In genomic region chr2:151481744-151482143, GRCh38 we compare ENCODE assay signal across 21 cellular contexts.
DNase-seq lines count a peak whose midpoint lies in the region; ATAC-seq, FAIRE-seq and TF ChIP-seq lines count a peak whose summit lies in the region.
"Had no signal": no experiment of that assay in that cellular context is flagged by ENCODE, and none has a peak within 500 bp of the region (broad histone marks: within the 10 kb centered on the region; RNA-seq: fewer than 3 reads in every experiment).

No MANE protein-coding gene starts in this region.

- H3K36me3 ChIP-seq in HepG2 (replicated peaks in 1 of 2; ENCODE audit: control insufficient read depth in 1 of 2, insufficient read depth in 2 of 2, low read length in 2 of 2) (peaks cover 4 to 27% of the 10 kb centered on the region in 2 experiments), right lobe of liver (peaks cover 0 to 2% (median 0%) of the 10 kb centered on the region in 4 donors)
- H3K36me3 ChIP-seq: breast epithelium, prostate gland had no signal

- H3K27ac Mint-ChIP-seq in activated CD4-positive, alpha-beta memory T cell treated with anti-CD3 and anti-CD28 coated beads for 36 hours: peak overlapping the region; percentile 61
- H3K27ac Mint-ChIP-seq in effector memory CD8-positive, alpha-beta T cell: peak overlapping the region; percentile 23 to 32
- H3K27ac Mint-ChIP-seq: activated naive CD8-positive, alpha-beta T cell treated with anti-CD3 and anti-CD28 coated beads, Interleukin-2, amount 10 ng/mL, durations not matched to agents 7 days and 5 days; CD8-positive, alpha-beta T cell; GM23338 had no signal

- no peak for TF ChIP-seq CTCF in HepG2 (CRISPR knock-in tag; IDR thresholded peaks at IDR 0.05)
- no peak for TF ChIP-seq CTCF in right lobe of liver (IDR thresholded peaks at IDR 0.05)

- FAIRE-seq in HepG2 (lab: Jason Lieb, UNC): peak; percentile 12

- H3K4me2 ChIP-seq in HepG2 (ENCODE audit: low read depth, low read length): no peak overlapping the region
- H3K4me2 ChIP-seq: GM23338, SK-N-SH had no signal

- H3K27me3 ChIP-seq in HepG2 (ENCODE audit: control insufficient read depth in 1 of 2, insufficient read depth in 2 of 2, low read length in 2 of 2): no peaks in the 10 kb centered on the region
- H3K27me3 ChIP-seq in right lobe of liver: no peaks in the 10 kb centered on the region
- H3K27me3 ChIP-seq: breast epithelium, foreskin keratinocyte, MG63 had no signal

- BruUV-seq in HepG2 (replicated peaks; lab: Mats Ljungman, UMichigan): no TSS peak

- no peaks in the 10 kb centered on the region for H3K79me2 ChIP-seq in HepG2 (ENCODE audit: insufficient read depth, low read length)

- no peak for TF ChIP-seq POLR2A in HepG2 (IDR thresholded peaks at IDR 0.05; ENCODE audit: insufficient read depth in 1 of 2, low read depth in 2 of 2, low read length in 2 of 2)
- TF ChIP-seq POLR2A in right lobe of liver (IDR thresholded peaks at IDR 0.05): no peak

- peaks cover 32% of the 10 kb centered on the region for H3K4me1 Mint-ChIP-seq in activated CD4-positive, alpha-beta memory T cell treated with anti-CD3 and anti-CD28 coated beads for 36 hours (ENCODE audit: low read depth)
- no peaks in the 10 kb centered on the region for H3K4me1 Mint-ChIP-seq in effector memory CD8-positive, alpha-beta T cell (ENCODE audit: low read depth in 2 of 2)
- H3K4me1 Mint-ChIP-seq: GM23338 had no signal

- H3K27ac ChIP-seq in HepG2 (ENCODE audit: extremely low read length, insufficient read depth, low read length) (no peak overlapping the region), right lobe of liver (no peak overlapping the region)
- H3K27ac ChIP-seq: breast epithelium, foreskin keratinocyte, prostate gland had no signal

- POLR2A ChIA-PET in HepG2 (lab: Yijun Ruan, JAX): no interaction called here
- POLR2A ChIA-PET in activated CD4-positive, alpha-beta memory T cell treated with anti-CD3 and anti-CD28 coated beads for 36 hours (lab: Charles Lee): no interaction called here

- intact Hi-C loops in HepG2 (cut with micrococcal nuclease; ENCODE audit: unreplicated experiment): no loop called here
- intact Hi-C loops in right lobe of liver (cut with DNase I): no loop called here
- intact Hi-C loops in activated CD4-positive, alpha-beta memory T cell treated with anti-CD3 and anti-CD28 coated beads for 36 hours (cut with micrococcal nuclease): loop anchor here (1.0 to 10.0 kb wide), 5 partner anchors 153 to 686 kb away; partner anchors contain the start of genes ARL5A and NMI

- 96% methylated on average over 5 of the region's 5 CpGs for WGBS in HepG2 (ENCODE audit: low lambda C conversion rate)
- WGBS in right lobe of liver (ENCODE audit: insufficient coverage, low coverage, low lambda C conversion rate, missing lambda C conversion rate): 82% methylated on average over 5 of the region's 5 CpGs

- TF ChIP-seq RAD21 in HepG2 (CRISPR knock-in tag; IDR thresholded peaks at IDR 0.05): no peak

- no peaks in the 10 kb centered on the region for H4K20me1 ChIP-seq in HepG2 (ENCODE audit: insufficient read depth, low read length)

- no peaks in the 10 kb centered on the region for H3K27me3 Mint-ChIP-seq in activated CD4-positive, alpha-beta memory T cell treated with anti-CD3 and anti-CD28 coated beads for 36 hours
- H3K27me3 Mint-ChIP-seq in effector memory CD8-positive, alpha-beta T cell: no peaks in the 10 kb centered on the region
- H3K27me3 Mint-ChIP-seq: activated naive CD8-positive, alpha-beta T cell treated with anti-CD3 and anti-CD28 coated beads, Interleukin-2, amount 10 ng/mL, durations not matched to agents 7 days and 5 days had no signal

- TF ChIP-seq EP300 in HepG2 (IDR thresholded peaks at IDR 0.05; ENCODE audit: low read depth in 2 of 2, low read length in 2 of 2) (no peak), HepG2 (CRISPR knock-in tag; IDR thresholded peaks at IDR 0.05; ENCODE audit: borderline replicate concordance) (no peak)

- H3K4me1 ChIP-seq in HepG2 (ENCODE audit: insufficient read depth, low read length) (peaks cover 6% of the 10 kb centered on the region; the same call in 1 of the 2 replicates), right lobe of liver (peaks cover 0 to 6% (median 2%) of the 10 kb centered on the region in 4 donors)
- H3K4me1 ChIP-seq: breast epithelium, foreskin keratinocyte, prostate gland had no signal

- H3K9ac ChIP-seq in HepG2 (ENCODE audit: insufficient read depth, low read depth, low read length): no peak overlapping the region
- H3K9ac ChIP-seq: SK-N-SH had no signal

- in situ Hi-C loops in HepG2 (cut with HindIII; ENCODE audit: extremely low pct_ligation_motif_present, low pct_unique_long_range_greater_than_20kb): no loop called here

- ATAC-seq in HepG2 (no peak), right lobe of liver (no peak), GM21786 (IDR thresholded peaks at IDR 0.05; ENCODE audit: unreplicated experiment) (no peak), HG03159 (IDR thresholded peaks at IDR 0.05; ENCODE audit: unreplicated experiment) (no peak)
- no peak for ATAC-seq in effector memory CD8-positive, alpha-beta T cell (replicated peaks)
- ATAC-seq in stimulated activated naive CD8-positive, alpha-beta T cell treated with anti-CD3 and anti-CD28 coated beads, Interleukin-15, Interleukin-2, amounts not matched to agents 100 U/mL and 50 U/mL, for 24 hours: peak; percentile 88
- ATAC-seq: CD8-positive, alpha-beta T cell; foreskin keratinocyte; GM23338 had no signal

- H3K4me3 Mint-ChIP-seq in activated CD4-positive, alpha-beta memory T cell treated with anti-CD3 and anti-CD28 coated beads for 36 hours: no peak overlapping the region
- no peak overlapping the region for H3K4me3 Mint-ChIP-seq in effector memory CD8-positive, alpha-beta T cell
- H3K4me3 Mint-ChIP-seq: activated naive CD8-positive, alpha-beta T cell treated with anti-CD3 and anti-CD28 coated beads, Interleukin-2, amount 10 ng/mL, durations not matched to agents 7 days and 5 days; CD8-positive, alpha-beta T cell; GM23338 had no signal

- DNase-seq in HepG2 (ENCODE audit: low spot score) (no peak), right lobe of liver (no peak), iPS-NIHi11 (ENCODE audit: low spot score) (no peak)
- peak; percentile 54 for DNase-seq in activated CD4-positive, alpha-beta memory T cell treated with anti-CD3 and anti-CD28 coated beads for 36 hours
- no peak for DNase-seq in effector memory CD8-positive, alpha-beta T cell
- peak; percentile 13 for DNase-seq in stimulated activated naive CD8-positive, alpha-beta T cell treated with anti-CD3 and anti-CD28 coated beads, Interleukin-15, Interleukin-2, amounts not matched to agents 100 U/mL and 50 U/mL, for 24 hours
- DNase-seq: activated naive CD8-positive, alpha-beta T cell treated with anti-CD3 and anti-CD28 coated beads, Interleukin-2, amount 10 ng/mL, durations not matched to agents 7 days and 5 days; CD8-positive, alpha-beta T cell; DMS53; foreskin keratinocyte; MG63; NCI-H1694 treated with DMSO at 0.1 percent for 48 hours; NCI-H446 treated with DMSO at 0.1 percent for 48 hours; NK-92 treated with Interleukin-12 subunit alpha and Interleukin-12 subunit beta, amount 100 ng/mL, for 24 hours; SK-N-SH; T1000 had no signal

- no peak overlapping the region for H2AFZ ChIP-seq in HepG2 (ENCODE audit: low read length)
- H2AFZ ChIP-seq: GM23338 had no signal

- peaks cover 23% of the 10 kb centered on the region for H3K9me3 Mint-ChIP-seq in activated CD4-positive, alpha-beta memory T cell treated with anti-CD3 and anti-CD28 coated beads for 36 hours
- H3K9me3 Mint-ChIP-seq in effector memory CD8-positive, alpha-beta T cell: no peaks in the 10 kb centered on the region
- H3K9me3 Mint-ChIP-seq: CD8-positive, alpha-beta T cell; GM23338 had no signal

- H3K9me3 ChIP-seq in HepG2 (ENCODE audit: low read length) (no peaks in the 10 kb centered on the region), right lobe of liver (no peaks in the 10 kb centered on the region)
- H3K9me3 ChIP-seq: breast epithelium, MG63, prostate gland, SK-N-SH had no signal

- peaks cover 76% of the 10 kb centered on the region for H3K36me3 Mint-ChIP-seq in activated CD4-positive, alpha-beta memory T cell treated with anti-CD3 and anti-CD28 coated beads for 36 hours
- peaks cover 9% of the 10 kb centered on the region for H3K36me3 Mint-ChIP-seq in effector memory CD8-positive, alpha-beta T cell (ENCODE audit: insufficient read depth)

- H3K4me3 ChIP-seq in HepG2 (replicated peaks in 1 of 3; ENCODE audit: insufficient read depth in 1 of 3, low read depth in 2 of 3, low read length in 3 of 3) (no peak overlapping the region), right lobe of liver (no peak overlapping the region)
- H3K4me3 ChIP-seq: breast epithelium, GM23338, MG63, prostate gland had no signal

- CTCF ChIA-PET in HepG2 (lab: Yijun Ruan, JAX; ENCODE audit: low intra/inter-chr PET ratio, low total read pairs): no interaction called here
- CTCF ChIA-PET in activated CD4-positive, alpha-beta memory T cell treated with anti-CD3 and anti-CD28 coated beads for 36 hours (lab: Charles Lee): no interaction called here

TF ChIP-seq in HepG2, 621 proteins besides CTCF, POLR2A, EP300 and RAD21 (continues in another document):
- TF ChIP-seq FOXM1 (CRISPR knock-in tag; IDR thresholded peaks at IDR 0.05): no peak
- TF ChIP-seq ZNF710 (CRISPR knock-in tag; IDR thresholded peaks at IDR 0.05; ENCODE audit: borderline replicate concordance): no peak
- TF ChIP-seq ZZZ3 (CRISPR knock-in tag; IDR thresholded peaks at IDR 0.05; ENCODE audit: borderline replicate concordance): no peak
- no peak for TF ChIP-seq ZBTB25 (CRISPR knock-in tag; IDR thresholded peaks at IDR 0.05)

Comparison
In these comparisons a context has a peak if more than half of its experiments do, and no peak if none do; other contexts are left out.
1. DNase-seq: peak in activated CD4-positive, alpha-beta memory T cell treated with anti-CD3 and anti-CD28 coated beads for 36 hours (single experiment) and stimulated activated naive CD8-positive, alpha-beta T cell treated with anti-CD3 and anti-CD28 coated beads, Interleukin-15, Interleukin-2, amounts not matched to agents 100 U/mL and 50 U/mL, for 24 hours (single experiment); none in HepG2 (single experiment), right lobe of liver (0 of 3), effector memory CD8-positive, alpha-beta T cell (0 of 3) and iPS-NIHi11 (single experiment).